Comparison of ENCODE assay signal across 16 cellular contexts in the genomic region with DNA sequence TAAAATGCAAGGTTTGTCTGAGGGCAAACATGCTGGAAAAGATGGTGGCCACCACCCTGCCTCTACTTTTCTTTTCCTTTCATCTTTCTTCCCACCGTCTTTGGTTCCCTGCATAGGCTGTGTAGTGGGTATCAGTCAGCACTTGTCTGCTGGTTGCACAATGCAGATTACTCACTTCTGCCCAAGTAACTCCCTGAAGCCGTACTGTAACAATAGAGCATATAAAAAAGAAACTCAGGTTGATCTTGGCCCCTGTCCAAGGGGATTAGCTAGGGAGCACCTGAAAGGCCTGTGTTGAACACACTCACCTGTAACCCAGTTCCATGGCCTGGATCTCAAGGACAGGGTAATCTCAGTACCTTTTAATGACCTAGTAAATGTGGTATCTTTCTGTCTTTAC.
DNase-seq lines count a peak whose midpoint lies in the region; ATAC-seq and TF ChIP-seq lines count a peak whose summit lies in the region.
"Had no signal": no experiment of that assay in that cellular context is flagged by ENCODE, and none has a peak within 500 bp of the region (broad histone marks: within the 10 kb centered on the region; RNA-seq: fewer than 3 reads in every experiment).

No MANE protein-coding gene starts in this region.

- no peak overlapping the region for H3K9ac ChIP-seq in neural progenitor cell

- H3K4me1 Mint-ChIP-seq in MCF 10A (ENCODE audit: insufficient read depth, unreplicated experiment): peaks cover 11% of the 10 kb centered on the region
- peaks cover 32% of the 10 kb centered on the region for H3K4me1 Mint-ChIP-seq in neural progenitor cell

- ATAC-seq in GM21619 (IDR thresholded peaks at IDR 0.05; ENCODE audit: unreplicated experiment) (no peak), HG03045 (IDR thresholded peaks at IDR 0.05; ENCODE audit: unreplicated experiment) (no peak)

- peaks cover 3% of the 10 kb centered on the region for H3K79me2 ChIP-seq in neural progenitor cell (ENCODE audit: low read depth)
- H3K79me2 ChIP-seq in osteoblast (ENCODE audit: insufficient read depth, low read length): no peaks in the 10 kb centered on the region

- peaks cover 6% of the 10 kb centered on the region for H3K36me3 Mint-ChIP-seq in MCF 10A (ENCODE audit: insufficient read depth, unreplicated experiment)
- H3K36me3 Mint-ChIP-seq in neural progenitor cell: peaks cover 33% of the 10 kb centered on the region

- H3K4me1 ChIP-seq in neural progenitor cell: peaks cover 19% of the 10 kb centered on the region
- H3K4me1 ChIP-seq in osteoblast (ENCODE audit: insufficient read depth, low read length): no peaks in the 10 kb centered on the region

- H2AFZ ChIP-seq in neural progenitor cell (replicated peaks): no peak overlapping the region
- H2AFZ ChIP-seq in osteoblast (ENCODE audit: low read length): no peak overlapping the region

- H3K27me3 ChIP-seq in neural progenitor cell: peaks cover 65% of the 10 kb centered on the region
- peaks cover 10% of the 10 kb centered on the region for H3K27me3 ChIP-seq in osteoblast (ENCODE audit: insufficient read depth, low read length)

- POLR2A ChIA-PET in MCF 10A (lab: Yijun Ruan, JAX): no interaction called here

- DNase-seq in DMS79 (lab: John Stamatoyannopoulos, UW) (peak; percentile 87), NCI-H2029 (lab: John Stamatoyannopoulos, UW) (peak; percentile 67), MCF 10A (ENCODE audit: unreplicated experiment) (peak; percentile 81), neural progenitor cell (ENCODE audit: low spot score) (no peak), amniotic stem cell (lab: John Stamatoyannopoulos, UW) (no peak), osteoblast (ENCODE audit: insufficient read length, low spot score, missing footprints) (no peak)
- DNase-seq: activated T-cell treated with anti-CD3 and anti-CD28 coated beads, Interleukin-2, amount 50 U/mL, for 48 hours; CD4-positive, alpha-beta memory T cell; islet precursor cell; NCI-H1930; WERI-Rb-1 had no signal

- H3K27ac Mint-ChIP-seq in MCF 10A (ENCODE audit: low read depth, unreplicated experiment): no peak overlapping the region
- no peak overlapping the region for H3K27ac Mint-ChIP-seq in neural progenitor cell
- H3K27ac Mint-ChIP-seq: CD4-positive, alpha-beta memory T cell had no signal

- H3K4me3 ChIP-seq in neural progenitor cell (no peak overlapping the region), osteoblast (ENCODE audit: insufficient read depth, low read length) (no peak overlapping the region)
- H3K4me3 ChIP-seq: cardiac muscle cell, thoracic aorta had no signal

- peaks cover 29% of the 10 kb centered on the region for H3F3A ChIP-seq in neural progenitor cell (ENCODE audit: low read depth)

- BruUV-seq in MCF 10A (replicated peaks; lab: Mats Ljungman, UMichigan): no TSS peak

- peaks cover 3% of the 10 kb centered on the region for H3K9me3 ChIP-seq in neural progenitor cell (ENCODE audit: low read depth)
- H3K9me3 ChIP-seq in osteoblast (ENCODE audit: low read depth, low read length): no peaks in the 10 kb centered on the region

- H3K4me3 Mint-ChIP-seq in MCF 10A (ENCODE audit: unreplicated experiment) (no peak overlapping the region), neural progenitor cell (peak overlapping the region; percentile 81)
- H3K4me3 Mint-ChIP-seq: CD4-positive, alpha-beta memory T cell had no signal

- peaks cover 43% of the 10 kb centered on the region for H4K20me1 ChIP-seq in neural progenitor cell (ENCODE audit: low read depth)
- H4K20me1 ChIP-seq in osteoblast (ENCODE audit: insufficient read depth, low read length): no peaks in the 10 kb centered on the region

- intact Hi-C loops in MCF 10A (cut with micrococcal nuclease): loop anchor here (5.0 kb wide), 1 partner anchor 93 kb away; no protein-coding TSS in a partner anchor

- H3K9me3 Mint-ChIP-seq in MCF 10A (ENCODE audit: unreplicated experiment) (peaks cover 15% of the 10 kb centered on the region), neural progenitor cell (peaks cover 23% of the 10 kb centered on the region)

- CTCF ChIA-PET in MCF 10A (lab: Yijun Ruan, JAX): no interaction called here

- H3K27ac ChIP-seq in neural progenitor cell (no peak overlapping the region), osteoblast (ENCODE audit: low read depth, low read length) (no peak overlapping the region)
- H3K27ac ChIP-seq: cardiac muscle cell, HL-60, thoracic aorta, WERI-Rb-1 had no signal

- H3K4me2 ChIP-seq in neural progenitor cell (no peak overlapping the region), osteoblast (ENCODE audit: insufficient read depth, low read length) (no peak overlapping the region)

- TF ChIP-seq CTCF in MCF 10A (IDR thresholded peaks at IDR 0.05; ENCODE audit: unreplicated experiment) (no peak), neural progenitor cell (IDR thresholded peaks at IDR 0.05) (no peak), osteoblast (IDR thresholded peaks at IDR 0.05; ENCODE audit: extremely low read depth, low read depth, low read length) (no peak)

- H3K27me3 Mint-ChIP-seq in MCF 10A (ENCODE audit: insufficient read depth, unreplicated experiment) (no peaks in the 10 kb centered on the region), neural progenitor cell (ENCODE audit: insufficient read depth, low read depth) (peaks cover 32% of the 10 kb centered on the region)

- no peaks in the 10 kb centered on the region for H3K36me3 ChIP-seq in neural progenitor cell
- no peaks in the 10 kb centered on the region for H3K36me3 ChIP-seq in osteoblast (ENCODE audit: insufficient read depth, low read length)
- H3K36me3 ChIP-seq: cardiac muscle cell, thoracic aorta, WERI-Rb-1 had no signal

Comparison
In these comparisons a context has a peak if more than half of its experiments do, and no peak if none do; other contexts are left out.
1. DNase-seq: peak in DMS79 (single experiment), NCI-H2029 (single experiment) and MCF 10A (single experiment); none in neural progenitor cell (single experiment), amniotic stem cell (single experiment) and osteoblast (single experiment).